ENCODE assay signal across 12 cellular contexts in genomic region chr2:71831208-71831577, GRCh38.
A peak's percentile ranks its signal among the peaks of the same experiment; 100 is the strongest.
DNase-seq lines count a peak whose midpoint lies in the region; ATAC-seq and TF ChIP-seq lines count a peak whose summit lies in the region.
"Had no signal": no experiment of that assay in that cellular context is flagged by ENCODE, and none has a peak within 500 bp of the region (broad histone marks: within the 10 kb centered on the region; RNA-seq: fewer than 3 reads in every experiment).

No MANE protein-coding gene starts in this region.

- no peak overlapping the region for H3K4me3 ChIP-seq in epithelial cell of proximal tubule (ENCODE audit: low read depth, low read length)
- H3K4me3 ChIP-seq: GM23338, prostate gland had no signal

- no peak for TF ChIP-seq CTCF in epithelial cell of proximal tubule (conservative IDR thresholded peaks at IDR 0.05; ENCODE audit: low read depth, low read length)

- POLR2A ChIA-PET in activated CD4-positive, alpha-beta T cell treated with anti-CD3 and anti-CD28 coated beads, Interleukin-2, amount 10 ng/mL, durations not matched to agents 7 days and 5 days (lab: Charles Lee), result no interaction called here

- no peaks in the 10 kb centered on the region for H3K36me3 Mint-ChIP-seq in activated CD4-positive, alpha-beta T cell treated with anti-CD3 and anti-CD28 coated beads, Interleukin-2, amount 10 ng/mL, durations not matched to agents 7 days and 5 days (ENCODE audit: low read depth)
- H3K36me3 Mint-ChIP-seq: activated naive CD4-positive, alpha-beta T cell treated with anti-CD3 and anti-CD28 coated beads, Interleukin-2, amount 50 U/mL, for 72 hours had no signal

- H3K9me3 Mint-ChIP-seq in activated CD4-positive, alpha-beta T cell treated with anti-CD3 and anti-CD28 coated beads, Interleukin-2, amount 10 ng/mL, durations not matched to agents 7 days and 5 days, result no peaks in the 10 kb centered on the region
- H3K9me3 Mint-ChIP-seq: activated naive CD4-positive, alpha-beta T cell treated with anti-CD3 and anti-CD28 coated beads, Interleukin-2, amount 50 U/mL, for 72 hours; GM23338 had no signal

- no peaks in the 10 kb centered on the region for H3K4me1 Mint-ChIP-seq in activated CD4-positive, alpha-beta T cell treated with anti-CD3 and anti-CD28 coated beads, Interleukin-2, amount 10 ng/mL, durations not matched to agents 7 days and 5 days
- H3K4me1 Mint-ChIP-seq: GM23338 had no signal

- H3K27me3 Mint-ChIP-seq in activated CD4-positive, alpha-beta T cell treated with anti-CD3 and anti-CD28 coated beads, Interleukin-2, amount 10 ng/mL, durations not matched to agents 7 days and 5 days, result no peaks in the 10 kb centered on the region

- DNase-seq in A172 (ENCODE audit: low spot score) (peak; percentile 87), LoVo (ENCODE audit: low spot score) (peak; percentile 1), epithelial cell of proximal tubule (ENCODE audit: low read depth) (peak; percentile 40), mucosa of gallbladder (ENCODE audit: low spot score) (peak; percentile 62), mesenteric fat pad (ENCODE audit: low spot score) (no peak), SHP77 treated with DMSO at 0.1 percent for 48 hours (lab: John Stamatoyannopoulos, UW) (no peak)
- DNase-seq in activated CD4-positive, alpha-beta T cell treated with anti-CD3 and anti-CD28 coated beads, Interleukin-2, amount 10 ng/mL, durations not matched to agents 7 days and 5 days, result no peak
- DNase-seq: NCI-H526 had no signal

- ATAC-seq in GM21526 (IDR thresholded peaks at IDR 0.05; ENCODE audit: low FRiP score, unreplicated experiment), result no peak
- ATAC-seq: activated naive CD4-positive, alpha-beta T cell treated with anti-CD3 and anti-CD28 coated beads, Interleukin-2, amount 50 U/mL, for 72 hours; GM23338 had no signal

- no peak overlapping the region for H3K4me3 Mint-ChIP-seq in activated CD4-positive, alpha-beta T cell treated with anti-CD3 and anti-CD28 coated beads, Interleukin-2, amount 10 ng/mL, durations not matched to agents 7 days and 5 days
- H3K4me3 Mint-ChIP-seq: GM23338 had no signal

- H3K27ac Mint-ChIP-seq in activated CD4-positive, alpha-beta T cell treated with anti-CD3 and anti-CD28 coated beads, Interleukin-2, amount 10 ng/mL, durations not matched to agents 7 days and 5 days, result no peak overlapping the region
- H3K27ac Mint-ChIP-seq: activated naive CD4-positive, alpha-beta T cell treated with anti-CD3 and anti-CD28 coated beads, Interleukin-2, amount 50 U/mL, for 72 hours; GM23338 had no signal

- CTCF ChIA-PET in activated CD4-positive, alpha-beta T cell treated with anti-CD3 and anti-CD28 coated beads, Interleukin-2, amount 10 ng/mL, durations not matched to agents 7 days and 5 days (lab: Charles Lee), result no interaction called here

Comparison
In these comparisons a context has a peak if more than half of its experiments do, and no peak if none do; other contexts are left out.
1. DNase-seq: peak in A172 (single experiment), LoVo (single experiment), epithelial cell of proximal tubule (single experiment) and mucosa of gallbladder (single experiment); none in activated CD4-positive, alpha-beta T cell treated with anti-CD3 and anti-CD28 coated beads, Interleukin-2, amount 10 ng/mL, durations not matched to agents 7 days and 5 days (single experiment), mesenteric fat pad (single experiment) and SHP77 treated with DMSO at 0.1 percent for 48 hours (single experiment).